22 cellular contexts compared by ENCODE assay signal in the genomic region with DNA sequence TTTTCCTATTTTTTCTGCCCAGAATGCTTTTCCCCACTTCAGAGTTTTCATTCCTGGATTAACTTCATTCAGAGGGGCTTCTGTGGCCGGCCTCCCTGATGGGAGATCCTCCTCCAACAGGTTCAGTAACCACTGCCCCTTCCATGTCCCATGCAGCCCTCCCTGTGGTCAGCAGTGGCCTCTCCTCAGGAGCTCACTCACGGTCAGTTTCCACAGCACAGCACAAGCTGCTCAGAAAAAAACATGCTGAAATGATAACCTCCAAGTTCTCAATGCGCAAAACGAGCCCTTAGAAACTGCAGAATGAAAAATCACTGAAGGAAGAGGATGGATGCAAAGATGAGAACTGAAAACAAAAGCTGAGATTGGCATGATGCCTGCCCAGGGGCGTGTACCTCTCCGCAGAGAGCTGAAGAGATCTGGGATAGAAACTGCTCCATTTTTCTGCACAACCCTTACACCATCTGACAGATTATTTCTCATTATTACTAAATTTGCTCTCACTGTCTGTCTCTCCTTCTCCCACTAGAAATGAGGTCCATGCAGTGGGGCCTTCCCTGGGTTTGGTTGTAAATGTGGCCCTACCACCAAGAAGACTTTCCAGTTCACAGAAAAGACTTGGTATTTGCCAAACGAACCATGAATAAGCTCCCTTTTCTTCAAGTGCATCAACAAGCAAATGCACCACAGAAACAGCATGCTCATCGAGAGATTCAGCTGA.
"Had no signal": no experiment of that assay in that cellular context is flagged by ENCODE, and none has a peak within 500 bp of the region (broad histone marks: within the 10 kb centered on the region; RNA-seq: fewer than 3 reads in every experiment).

No MANE protein-coding gene starts in this region.

- H3K4me1 ChIP-seq: adrenal gland, ascending aorta, breast epithelium, gastroesophageal sphincter, upper lobe of left lung had no signal

- H3K9me3 Mint-ChIP-seq: activated CD4-positive, alpha-beta T cell treated with anti-CD3 and anti-CD28 coated beads, Interleukin-2, amount 10 ng/mL, durations not matched to agents 7 days and 5 days; activated T-cell treated with anti-CD3 and anti-CD28 coated beads, Interleukin-2, amount 50 U/mL, for 4 hours; activated T-helper 2 cell treated with anti-CD3 and anti-CD28 coated beads, Interferon-gamma antibody, Interleukin-2, Interleukin-4, amounts not matched to agents 10 μg/mL and 5 μg/mL and 100 μg/mL, durations not matched to agents 14 hours and 24 hours and 36 hours; central memory CD8-positive, alpha-beta T cell; memory B cell had no signal

- H3K27me3 ChIP-seq: adrenal gland, ascending aorta, breast epithelium, dorsolateral prefrontal cortex, upper lobe of left lung had no signal

- H3K27me3 Mint-ChIP-seq: activated CD4-positive, alpha-beta T cell treated with anti-CD3 and anti-CD28 coated beads, Interleukin-2, amount 10 ng/mL, durations not matched to agents 7 days and 5 days; activated naive CD8-positive, alpha-beta T cell had no signal

- H3K27ac Mint-ChIP-seq: activated CD4-positive, alpha-beta T cell treated with anti-CD3 and anti-CD28 coated beads, Interleukin-2, amount 10 ng/mL, durations not matched to agents 7 days and 5 days; activated naive CD8-positive, alpha-beta T cell; activated T-helper 2 cell treated with anti-CD3 and anti-CD28 coated beads, Interferon-gamma antibody, Interleukin-2, Interleukin-4, amounts not matched to agents 10 μg/mL and 5 μg/mL and 100 μg/mL, durations not matched to agents 14 hours and 24 hours and 36 hours; memory B cell; nephron progenitor cell had no signal

- H3K4me3 ChIP-seq: adrenal gland, ascending aorta, breast epithelium, dorsolateral prefrontal cortex, gastroesophageal sphincter, thoracic aorta, upper lobe of left lung had no signal

- H3K9me3 ChIP-seq: adrenal gland, ascending aorta, gastroesophageal sphincter, thoracic aorta, upper lobe of left lung had no signal

- ATAC-seq: activated T-cell treated with anti-CD3 and anti-CD28 coated beads, Interleukin-2, amount 50 U/mL, for 4 hours; gastroesophageal sphincter; left cardiac atrium had no signal

- H3K36me3 Mint-ChIP-seq: activated naive CD8-positive, alpha-beta T cell; memory B cell had no signal

- DNase-seq: activated CD4-positive, alpha-beta T cell treated with anti-CD3 and anti-CD28 coated beads, Interleukin-2, amount 10 ng/mL, durations not matched to agents 7 days and 5 days; activated CD4-positive, CD25-positive, alpha-beta regulatory T cell treated with anti-CD3 and anti-CD28 coated beads, Interleukin-2, amount 50 U/mL, for 72 hours; activated CD8-positive, alpha-beta memory T cell treated with anti-CD3 and anti-CD28 coated beads, Interleukin-2, amount 50 U/mL, for 48 hours; activated naive CD4-positive, alpha-beta T cell; activated T-cell treated with anti-CD3 and anti-CD28 coated beads, Interleukin-2, amount 50 U/mL, for 4 hours; dorsolateral prefrontal cortex; left cardiac atrium; nephron progenitor cell; stimulated activated CD4-positive, alpha-beta T cell treated with anti-CD3 and anti-CD28 coated beads, Interleukin-4, amount 100 ng/mL, for 1 hour; stimulated activated naive CD4-positive, alpha-beta T cell; T-helper 1 cell; WERI-Rb-1 had no signal

- H3K4me1 Mint-ChIP-seq: activated CD4-positive, alpha-beta T cell treated with anti-CD3 and anti-CD28 coated beads, Interleukin-2, amount 10 ng/mL, durations not matched to agents 7 days and 5 days; central memory CD8-positive, alpha-beta T cell; memory B cell; nephron progenitor cell had no signal

- H3K27ac ChIP-seq: adrenal gland, ascending aorta, breast epithelium, dorsolateral prefrontal cortex, gastroesophageal sphincter, thoracic aorta, upper lobe of left lung, WERI-Rb-1 had no signal

- H3K4me3 Mint-ChIP-seq: activated CD4-positive, alpha-beta T cell treated with anti-CD3 and anti-CD28 coated beads, Interleukin-2, amount 10 ng/mL, durations not matched to agents 7 days and 5 days; activated naive CD8-positive, alpha-beta T cell; activated T-cell treated with anti-CD3 and anti-CD28 coated beads, Interleukin-2, amount 50 U/mL, for 4 hours; central memory CD8-positive, alpha-beta T cell; memory B cell; nephron progenitor cell had no signal

- H3K36me3 ChIP-seq: adrenal gland, ascending aorta, breast epithelium, gastroesophageal sphincter, thoracic aorta, upper lobe of left lung, WERI-Rb-1 had no signal
